8 cellular contexts compared by ENCODE assay signal in the genomic region with DNA sequence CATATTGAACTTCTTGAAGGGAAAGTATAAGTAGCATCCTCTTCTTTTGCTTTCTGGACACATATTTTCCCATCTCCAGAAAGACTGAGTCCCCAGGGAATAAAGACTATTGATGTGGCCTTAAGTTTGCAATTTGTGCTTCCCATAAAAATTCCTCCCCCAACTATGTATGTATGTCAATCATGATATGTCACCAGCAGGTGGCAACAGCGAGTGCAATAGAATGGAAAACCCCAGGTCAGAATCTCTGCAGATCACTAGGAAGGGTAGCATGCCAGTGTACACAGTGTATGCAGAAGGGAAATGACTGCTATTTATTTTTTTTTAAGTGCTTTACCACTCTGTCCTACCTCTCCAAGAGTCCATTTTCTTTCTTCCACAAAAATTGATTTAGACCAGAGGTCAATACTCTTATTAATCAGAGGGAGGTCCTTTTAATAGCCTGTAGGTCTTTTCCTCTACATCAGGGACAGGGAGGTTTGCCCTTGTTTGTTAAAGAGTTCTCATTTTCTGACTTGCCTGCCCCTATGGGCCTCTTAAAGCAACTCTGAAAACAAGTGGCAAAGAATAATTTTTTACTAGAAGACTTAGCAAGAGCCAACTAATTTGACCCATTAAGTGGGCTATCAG.
DNase-seq lines count a peak whose midpoint lies in the region; ATAC-seq, FAIRE-seq and TF ChIP-seq lines count a peak whose summit lies in the region.

No MANE protein-coding gene starts in this region.

- CTCF ChIA-PET in activated CD8-positive, alpha-beta T cell treated with anti-CD3 and anti-CD28 coated beads, Interleukin-2, amount 10 ng/mL, durations not matched to agents 7 days and 5 days (lab: Charles Lee): interaction anchor here (0.9 kb wide), 1 partner anchor 1894 kb away, joined by 3 read pairs; no protein-coding TSS in a partner anchor

- no peaks in the 10 kb centered on the region for H3K4me1 Mint-ChIP-seq in activated CD8-positive, alpha-beta T cell treated with anti-CD3 and anti-CD28 coated beads, Interleukin-2, amount 10 ng/mL, durations not matched to agents 7 days and 5 days (ENCODE audit: low read depth)
- no peaks in the 10 kb centered on the region for H3K4me1 Mint-ChIP-seq in glutamatergic neuron (ENCODE audit: low read depth, unreplicated experiment)

- ATAC-seq in GM19452 (IDR thresholded peaks at IDR 0.05; ENCODE audit: unreplicated experiment): peak; percentile 97
- ATAC-seq in HG03354 (IDR thresholded peaks at IDR 0.05; ENCODE audit: poor library complexity, severe bottlenecking, unreplicated experiment): peak; percentile 98
- ATAC-seq in activated CD8-positive, alpha-beta T cell treated with anti-CD3 and anti-CD28 coated beads, Interleukin-2, amount 10 ng/mL, durations not matched to agents 7 days and 5 days: no peak
- ATAC-seq in pancreas: peak; percentile 95 to 100 (median 97)

- H3K4me3 Mint-ChIP-seq in activated CD8-positive, alpha-beta T cell treated with anti-CD3 and anti-CD28 coated beads, Interleukin-2, amount 10 ng/mL, durations not matched to agents 7 days and 5 days: no peak overlapping the region
- H3K4me3 Mint-ChIP-seq in glutamatergic neuron (ENCODE audit: unreplicated experiment): no peak overlapping the region

- H3K9me3 ChIP-seq in pancreas: no peaks in the 10 kb centered on the region

- no peaks in the 10 kb centered on the region for H3K36me3 Mint-ChIP-seq in activated CD8-positive, alpha-beta T cell treated with anti-CD3 and anti-CD28 coated beads, Interleukin-2, amount 10 ng/mL, durations not matched to agents 7 days and 5 days (ENCODE audit: low read depth)
- no peaks in the 10 kb centered on the region for H3K36me3 Mint-ChIP-seq in glutamatergic neuron (ENCODE audit: unreplicated experiment)

- H3K4me3 ChIP-seq in pancreas: no peak overlapping the region

- 2 to 5% methylated on average over 1 of the region's 1 CpG for WGBS in pancreas, 2 donors

- H3K4me1 ChIP-seq in pancreas: no peaks in the 10 kb centered on the region

- POLR2A ChIA-PET in activated CD8-positive, alpha-beta T cell treated with anti-CD3 and anti-CD28 coated beads, Interleukin-2, amount 10 ng/mL, durations not matched to agents 7 days and 5 days (lab: Charles Lee): interaction anchor here (0.6 kb wide), 1 partner anchor 1017 kb away, joined by 5 read pairs; no protein-coding TSS in a partner anchor

- FAIRE-seq in pancreas (lab: Jason Lieb, UNC): no peak

- TF ChIP-seq CTCF in glutamatergic neuron (IDR thresholded peaks at IDR 0.05; ENCODE audit: partially characterized antibody, unreplicated experiment) (peak; percentile 82), pancreas (IDR thresholded peaks at IDR 0.05) (peak; percentile 40 to 61 (median 55))

- no peaks in the 10 kb centered on the region for H3K27me3 ChIP-seq in pancreas

- no peak overlapping the region for H3K27ac ChIP-seq in pancreas

- no peaks in the 10 kb centered on the region for H3K9me3 Mint-ChIP-seq in activated CD8-positive, alpha-beta T cell treated with anti-CD3 and anti-CD28 coated beads, Interleukin-2, amount 10 ng/mL, durations not matched to agents 7 days and 5 days (ENCODE audit: insufficient read depth)
- H3K9me3 Mint-ChIP-seq in glutamatergic neuron (ENCODE audit: unreplicated experiment): no peaks in the 10 kb centered on the region

- no peaks in the 10 kb centered on the region for H3K36me3 ChIP-seq in pancreas

- H3K27ac Mint-ChIP-seq in activated CD8-positive, alpha-beta T cell treated with anti-CD3 and anti-CD28 coated beads, Interleukin-2, amount 10 ng/mL, durations not matched to agents 7 days and 5 days: no peak overlapping the region
- no peak overlapping the region for H3K27ac Mint-ChIP-seq in glutamatergic neuron (ENCODE audit: unreplicated experiment)

- H3K27me3 Mint-ChIP-seq in activated CD8-positive, alpha-beta T cell treated with anti-CD3 and anti-CD28 coated beads, Interleukin-2, amount 10 ng/mL, durations not matched to agents 7 days and 5 days (ENCODE audit: low read depth): no peaks in the 10 kb centered on the region
- no peaks in the 10 kb centered on the region for H3K27me3 Mint-ChIP-seq in glutamatergic neuron (ENCODE audit: unreplicated experiment)

- DNase-seq in Daoy (ENCODE audit: low read depth) (peak; percentile 58), NCI-H2196 treated with DMSO at 0.1 percent for 48 hours (lab: John Stamatoyannopoulos, UW; ENCODE audit: unreplicated experiment) (peak; percentile 28), glutamatergic neuron (peak; percentile 74), pancreas (peak in 5 of 6 donors; percentile 36 to 72 (median 53)), DMS114 treated with DMSO at 0.1 percent for 48 hours (lab: John Stamatoyannopoulos, UW; ENCODE audit: unreplicated experiment) (no peak)
- peak; percentile 41 for DNase-seq in activated CD8-positive, alpha-beta T cell treated with anti-CD3 and anti-CD28 coated beads, Interleukin-2, amount 10 ng/mL, durations not matched to agents 7 days and 5 days

- intact Hi-C loops in pancreas (cut with DNase I): no loop called here
